In genomic region chr13:66805657-66806056, GRCh38 we compare ENCODE assay signal across 15 cellular contexts.
DNase-seq lines count a peak whose midpoint lies in the region; ATAC-seq and TF ChIP-seq lines count a peak whose summit lies in the region.
"Had no signal": no experiment of that assay in that cellular context is flagged by ENCODE, and none has a peak within 500 bp of the region (broad histone marks: within the 10 kb centered on the region; RNA-seq: fewer than 3 reads in every experiment).

No MANE protein-coding gene starts in this region.

- in situ Hi-C loops in gastrocnemius medialis (cut with MboI; ENCODE audit: low sequenced_read_pairs in 4 of 4) = no loop called here

- no peaks in the 10 kb centered on the region for H3K36me3 ChIP-seq in gastrocnemius medialis
- H3K36me3 ChIP-seq: right lobe of liver, transverse colon had no signal

- 54 to 64% methylated on average over 1 of the region's 1 CpG for WGBS in lower leg skin, 2 donors

- no peaks in the 10 kb centered on the region for H3K9me3 ChIP-seq in gastrocnemius medialis
- H3K9me3 ChIP-seq: right lobe of liver, transverse colon had no signal

- no peak overlapping the region for H3K4me3 ChIP-seq in lower leg skin (ENCODE audit: low read depth, poor library complexity, severe bottlenecking)
- H3K4me3 ChIP-seq in gastrocnemius medialis = no peak overlapping the region
- H3K4me3 ChIP-seq: right lobe of liver, transverse colon had no signal

- DNase-seq in Ammon's horn (ENCODE audit: low spot score) (peak; percentile 32), NCI-H1105 (lab: John Stamatoyannopoulos, UW) (peak; percentile 21), astrocyte of the hippocampus (ENCODE audit: low read depth, low spot score) (peak; percentile 72), foreskin melanocyte (peak; percentile 6), lower leg skin (ENCODE audit: low spot score in 2 of 2) (no peak), hippocampal formation (lab: John Stamatoyannopoulos, UW) (no peak), gastrocnemius medialis (no peak), RPMI8226 (no peak)
- DNase-seq: activated T-cell treated with anti-CD3 and anti-CD28 coated beads, Interleukin-2, amount 50 U/mL, for 48 hours; cortex of kidney; NCI-H2171; right lobe of liver; stimulated activated CD4-positive, alpha-beta T cell treated with anti-CD3 and anti-CD28 coated beads, Interleukin-4, amount 100 ng/mL, for 24 hours; transverse colon had no signal

- intact Hi-C loops in lower leg skin (cut with DNase I; ENCODE audit: low total_unique reads) = no loop called here
- intact Hi-C loops in gastrocnemius medialis (cut with DNase I; ENCODE audit: low total_unique reads) = no loop called here

- TF ChIP-seq CTCF in lower leg skin (IDR thresholded peaks at IDR 0.05) (no peak), gastrocnemius medialis (IDR thresholded peaks at IDR 0.05 in 4 of 5, conservative IDR thresholded peaks at IDR 0.05 in 1 of 5) (no peak)

- no peaks in the 10 kb centered on the region for H3K27me3 ChIP-seq in gastrocnemius medialis
- H3K27me3 ChIP-seq: transverse colon had no signal

- no peak overlapping the region for H3K27ac ChIP-seq in gastrocnemius medialis
- H3K27ac ChIP-seq: right lobe of liver, transverse colon had no signal

- H3K4me1 ChIP-seq in gastrocnemius medialis = peaks cover 0 to 4% of the 10 kb centered on the region in 2 donors
- H3K4me1 ChIP-seq: transverse colon had no signal

- TF ChIP-seq POLR2A in lower leg skin (IDR thresholded peaks at IDR 0.05) (no peak), gastrocnemius medialis (IDR thresholded peaks at IDR 0.05) (no peak)

- ATAC-seq in gastrocnemius medialis = no peak
- ATAC-seq: esophagus mucosa had no signal

Comparison
In these comparisons a context has a peak if more than half of its experiments do, and no peak if none do; other contexts are left out.
1. DNase-seq: peak in Ammon's horn (single experiment), NCI-H1105 (single experiment), astrocyte of the hippocampus (single experiment) and foreskin melanocyte (single experiment); none in lower leg skin (0 of 2), hippocampal formation (0 of 2), gastrocnemius medialis (0 of 2) and RPMI8226 (single experiment).